19 cellular contexts compared by ENCODE assay signal in genomic region chr15:44718180-44718926, GRCh38. TPM values are rescaled to one million over a fixed set of nuclear protein-coding genes. Genes with fewer than 3 reads are reported as not detected.
DNase-seq lines count a peak whose midpoint lies in the region; ATAC-seq, FAIRE-seq and TF ChIP-seq lines count a peak whose summit lies in the region.
"Had no signal": no experiment of that assay in that cellular context is flagged by ENCODE, and none has a peak within 500 bp of the region (broad histone marks: within the 10 kb centered on the region; RNA-seq: fewer than 3 reads in every experiment).

No MANE protein-coding gene starts in this region.

- ATAC-seq in activated CD4-positive, alpha-beta T cell treated with anti-CD3 and anti-CD28 coated beads for 36 hours = no peak
- ATAC-seq in naive B cell (ENCODE audit: low read depth in 2 of 2) = no peak
- ATAC-seq: SK-N-SH treated with all-trans-retinoic acid at 6 μM for 48 hours had no signal

- H3K27ac Mint-ChIP-seq in activated CD4-positive, alpha-beta T cell treated with anti-CD3 and anti-CD28 coated beads for 36 hours = peak overlapping the region; percentile 98
- peak overlapping the region; percentile 91 for H3K27ac Mint-ChIP-seq in activated CD4-positive, alpha-beta memory T cell treated with anti-CD3 and anti-CD28 coated beads, Interleukin-2, amount 10 ng/mL, durations not matched to agents 7 days and 5 days
- H3K27ac Mint-ChIP-seq in naive B cell = peak overlapping the region; percentile 9 to 100 (median 58)

- DNase-seq in activated CD4-positive, alpha-beta T cell treated with anti-CD3 and anti-CD28 coated beads for 36 hours = peak; percentile 53
- DNase-seq in activated CD4-positive, alpha-beta T cell treated with anti-CD3 and anti-CD28 coated beads for 1 hour = no peak
- no peak for DNase-seq in GM12891 (ENCODE audit: insufficient read length, low spot score)
- no peak for DNase-seq in activated CD4-positive, alpha-beta memory T cell treated with anti-CD3 and anti-CD28 coated beads, Interleukin-2, amount 10 ng/mL, durations not matched to agents 7 days and 5 days
- no peak for DNase-seq in naive B cell
- DNase-seq in NCI-H2107 (lab: John Stamatoyannopoulos, UW) = no peak
- no peak for DNase-seq in transverse colon
- no peak for DNase-seq in NCI-H82 (lab: John Stamatoyannopoulos, UW)
- DNase-seq: activated CD4-positive, CD25-positive, alpha-beta regulatory T cell; activated gamma-delta T cell; Calu3; GDM1; KG1; NCI-H1417 treated with DMSO at 0.1 percent for 48 hours had no signal

- intact Hi-C loops in activated CD4-positive, alpha-beta T cell treated with anti-CD3 and anti-CD28 coated beads for 36 hours (cut with DNase I, micrococcal nuclease) = no loop called here
- intact Hi-C loops in transverse colon (cut with DNase I; ENCODE audit: low total_unique reads) = no loop called here

- H3K4me3 ChIP-seq in transverse colon = no peak overlapping the region
- H3K4me3 ChIP-seq: suprapubic skin had no signal

- TF ChIP-seq CTCF in transverse colon (IDR thresholded peaks at IDR 0.05) = no peak

- H3K36me3 Mint-ChIP-seq in activated CD4-positive, alpha-beta T cell treated with anti-CD3 and anti-CD28 coated beads for 36 hours (ENCODE audit: low read depth) = peaks cover 65% of the 10 kb centered on the region
- H3K36me3 Mint-ChIP-seq in activated CD4-positive, alpha-beta memory T cell treated with anti-CD3 and anti-CD28 coated beads, Interleukin-2, amount 10 ng/mL, durations not matched to agents 7 days and 5 days (ENCODE audit: low read depth) = peaks cover 72% of the 10 kb centered on the region
- peaks cover 21 to 39% of the 10 kb centered on the region in 2 donors for H3K36me3 Mint-ChIP-seq in naive B cell

- POLR2A ChIA-PET in activated CD4-positive, alpha-beta T cell treated with anti-CD3 and anti-CD28 coated beads for 36 hours (lab: Charles Lee) = interaction anchor here (12.7 to 13.9 kb wide), 2 partner anchors 13 to 54 kb away, joined by 274 to 474 read pairs; partner anchors contain the start of genes SPG11 and TRIM69
- POLR2A ChIA-PET in activated CD4-positive, alpha-beta memory T cell treated with anti-CD3 and anti-CD28 coated beads, Interleukin-2, amount 10 ng/mL, durations not matched to agents 7 days and 5 days (lab: Charles Lee) = interaction anchor here (0.8 to 37.6 kb wide), 7 partner anchors 2 to 290 kb away, joined by 3 to 4153 read pairs (median 4); partner anchors contain the start of genes B2M, CTDSPL2, PATL2 and SPG11

- TF ChIP-seq EP300 in transverse colon (IDR thresholded peaks at IDR 0.05; ENCODE audit: low read depth) = no peak

- H3K9me3 ChIP-seq in transverse colon = no peaks in the 10 kb centered on the region
- H3K9me3 ChIP-seq: suprapubic skin had no signal

- peaks cover 78% of the 10 kb centered on the region for H3K4me1 Mint-ChIP-seq in activated CD4-positive, alpha-beta T cell treated with anti-CD3 and anti-CD28 coated beads for 36 hours
- H3K4me1 Mint-ChIP-seq in activated CD4-positive, alpha-beta memory T cell treated with anti-CD3 and anti-CD28 coated beads, Interleukin-2, amount 10 ng/mL, durations not matched to agents 7 days and 5 days = peaks cover 79% of the 10 kb centered on the region
- peaks cover 64 to 89% (median 74%) of the 10 kb centered on the region in 3 donors for H3K4me1 Mint-ChIP-seq in naive B cell

- H3K27ac ChIP-seq in transverse colon = peak overlapping the region in 2 of 4 donors; percentile 45 to 51
- H3K27ac ChIP-seq: parathyroid adenoma, suprapubic skin had no signal

- H3K9me3 Mint-ChIP-seq in activated CD4-positive, alpha-beta T cell treated with anti-CD3 and anti-CD28 coated beads for 36 hours (ENCODE audit: low read depth) = no peaks in the 10 kb centered on the region
- no peaks in the 10 kb centered on the region for H3K9me3 Mint-ChIP-seq in activated CD4-positive, alpha-beta memory T cell treated with anti-CD3 and anti-CD28 coated beads, Interleukin-2, amount 10 ng/mL, durations not matched to agents 7 days and 5 days
- no peaks in the 10 kb centered on the region for H3K9me3 Mint-ChIP-seq in naive B cell

- 58 to 59% methylated on average over 3 to 4 of the region's 4 CpGs for WGBS in transverse colon (ENCODE audit: low coverage in 1 of 2), 2 donors

- peaks cover 0 to 42% (median 16%) of the 10 kb centered on the region in 4 donors for H3K36me3 ChIP-seq in transverse colon

- H3K27me3 ChIP-seq in transverse colon = no peaks in the 10 kb centered on the region
- H3K27me3 ChIP-seq: suprapubic skin had no signal

- FAIRE-seq in GM12891 (lab: Jason Lieb, UNC) = no peak
- FAIRE-seq: A204.1, bronchial epithelial cell had no signal

- H3K27me3 Mint-ChIP-seq in activated CD4-positive, alpha-beta T cell treated with anti-CD3 and anti-CD28 coated beads for 36 hours = no peaks in the 10 kb centered on the region
- no peaks in the 10 kb centered on the region for H3K27me3 Mint-ChIP-seq in activated CD4-positive, alpha-beta memory T cell treated with anti-CD3 and anti-CD28 coated beads, Interleukin-2, amount 10 ng/mL, durations not matched to agents 7 days and 5 days
- no peaks in the 10 kb centered on the region for H3K27me3 Mint-ChIP-seq in naive B cell

- in situ Hi-C loops in transverse colon (cut with MboI; ENCODE audit: low pct_ligation_motif_present in 1 of 4, low pct_unique_long_range_greater_than_20kb in 1 of 4, low sequenced_read_pairs in 3 of 4) = no loop called here

- CTCF ChIA-PET in activated CD4-positive, alpha-beta T cell treated with anti-CD3 and anti-CD28 coated beads for 36 hours (lab: Charles Lee) = interaction anchor here (3.9 to 17.3 kb wide), 3 partner anchors 11 to 55 kb away, joined by 44 to 209 read pairs (median 113); partner anchors contain the start of genes SPG11 and TRIM69
- CTCF ChIA-PET in activated CD4-positive, alpha-beta memory T cell treated with anti-CD3 and anti-CD28 coated beads, Interleukin-2, amount 10 ng/mL, durations not matched to agents 7 days and 5 days (lab: Charles Lee) = interaction anchor here (13.6 to 15.3 kb wide), 2 partner anchors 14 to 54 kb away, joined by 329 to 399 read pairs; partner anchors contain the start of genes SPG11 and TRIM69

- no peak; the same call in 1 of the 2 replicates for TF ChIP-seq POLR2A in GM12891 (IDR thresholded peaks at IDR 0.05; ENCODE audit: low read depth, low read length)
- TF ChIP-seq POLR2A in transverse colon (IDR thresholded peaks at IDR 0.05) = no peak

- H3K4me3 Mint-ChIP-seq in activated CD4-positive, alpha-beta T cell treated with anti-CD3 and anti-CD28 coated beads for 36 hours = peak overlapping the region; percentile 96
- peak overlapping the region; percentile 16 for H3K4me3 Mint-ChIP-seq in activated CD4-positive, alpha-beta memory T cell treated with anti-CD3 and anti-CD28 coated beads, Interleukin-2, amount 10 ng/mL, durations not matched to agents 7 days and 5 days
- H3K4me3 Mint-ChIP-seq in naive B cell = peak overlapping the region in 2 of 8 donors; percentile 42 to 76

- H3K4me1 ChIP-seq in transverse colon = peaks cover 7 to 66% (median 14%) of the 10 kb centered on the region in 4 donors
- H3K4me1 ChIP-seq: parathyroid adenoma had no signal

TF ChIP-seq in GM12891, 5 proteins besides CTCF, POLR2A, EP300 and RAD21:
- TF ChIP-seq POU2F2 (IDR thresholded peaks at IDR 0.05; ENCODE audit: low read depth, low read length) = no peak
- peak; percentile 66; the same call in 1 of the 2 replicates for TF ChIP-seq POLR2AphosphoS5 (IDR thresholded peaks at IDR 0.05; ENCODE audit: low read depth, low read length)

RNA-seq across cellular contexts. Expression of gene B2M, which starts 7.0 kb away (rescaled TPM):
- 1,000 to 10,000 TPM; 5,181 to 7,416 TPM for total RNA-seq in activated CD4-positive, alpha-beta T cell treated with anti-CD3 and anti-CD28 coated beads for 36 hours
- polyA plus RNA-seq in GM12891 (2012; ENCODE audit: low read depth, missing spikeins) = 5,189 TPM
- 1,000 to 10,000 TPM; 9,723 to 9,975 TPM for total RNA-seq in activated CD4-positive, alpha-beta memory T cell treated with anti-CD3 and anti-CD28 coated beads, Interleukin-2, amount 10 ng/mL, durations not matched to agents 7 days and 5 days
- over 10,000 TPM; 15,630 to 30,116 (median 21,556) TPM for polyA plus RNA-seq in naive B cell (ENCODE audit: low read depth in 6 of 6)
- total RNA-seq in transverse colon = 1,000 to 10,000 TPM; 1,352 to 7,131 (median 5,706) TPM

RNA-seq across cellular contexts. Expression of gene PATL2, which starts 7.2 kb away (rescaled TPM):
- 10 to 100 TPM; 11.2 to 14.1 TPM for total RNA-seq in activated CD4-positive, alpha-beta T cell treated with anti-CD3 and anti-CD28 coated beads for 36 hours
- polyA plus RNA-seq in GM12891 (2012; ENCODE audit: low read depth, missing spikeins) = 10.9 TPM
- 10 to 100 TPM; 36.3 to 36.8 TPM for total RNA-seq in activated CD4-positive, alpha-beta memory T cell treated with anti-CD3 and anti-CD28 coated beads, Interleukin-2, amount 10 ng/mL, durations not matched to agents 7 days and 5 days
- 10 to 100 TPM in 5 of 6 donors, 1 to 10 TPM in 1; 9.3 to 28.6 (median 20.2) TPM for polyA plus RNA-seq in naive B cell (ENCODE audit: low read depth in 6 of 6)
- total RNA-seq in transverse colon = 10 to 100 TPM in 1 of 4 donors, 1 to 10 TPM in 3; 3.0 to 40.0 (median 4.4) TPM
- total RNA-seq: bronchial epithelial cell had no signal

RNA-seq across cellular contexts. Expression of gene TRIM69, which starts 18.0 kb away (rescaled TPM):
- total RNA-seq in activated CD4-positive, alpha-beta T cell treated with anti-CD3 and anti-CD28 coated beads for 36 hours = 10 to 100 TPM; 65.8 to 67.9 TPM
- polyA plus RNA-seq in GM12891 (2012; ENCODE audit: low read depth, missing spikeins) = 35.5 TPM
- 10 to 100 TPM; 83.4 to 88.2 TPM for total RNA-seq in activated CD4-positive, alpha-beta memory T cell treated with anti-CD3 and anti-CD28 coated beads, Interleukin-2, amount 10 ng/mL, durations not matched to agents 7 days and 5 days
- polyA plus RNA-seq in naive B cell (ENCODE audit: low read depth in 6 of 6) = 10 to 100 TPM in 5 of 6 donors, 1 to 10 TPM in 1; 9.4 to 22.4 (median 18.1) TPM
- 10 to 100 TPM in 3 of 4 donors, 1 to 10 TPM in 1; 5.6 to 17.3 (median 13.7) TPM for total RNA-seq in transverse colon

RNA-seq across cellular contexts. Expression of gene SPG11, which starts 54.9 kb away (rescaled TPM):
- total RNA-seq in activated CD4-positive, alpha-beta T cell treated with anti-CD3 and anti-CD28 coated beads for 36 hours = 10 to 100 TPM; 76.2 to 88.7 TPM
- polyA plus RNA-seq in GM12891 (2012; ENCODE audit: low read depth, missing spikeins) = 29.1 TPM
- 10 to 100 TPM; 76.9 to 84.4 TPM for total RNA-seq in activated CD4-positive, alpha-beta memory T cell treated with anti-CD3 and anti-CD28 coated beads, Interleukin-2, amount 10 ng/mL, durations not matched to agents 7 days and 5 days
- 10 to 100 TPM; 19.7 to 70.0 (median 53.0) TPM for polyA plus RNA-seq in naive B cell (ENCODE audit: low read depth in 6 of 6)
- total RNA-seq in transverse colon = 100 to 1,000 TPM in 2 of 4 donors, 10 to 100 TPM in 2; 79.7 to 149 (median 103) TPM
